19 cellular contexts compared by ENCODE assay signal in genomic region chr15:62828364-62828763, GRCh38.
DNase-seq lines count a peak whose midpoint lies in the region; ATAC-seq and TF ChIP-seq lines count a peak whose summit lies in the region.
"Had no signal": no experiment of that assay in that cellular context is flagged by ENCODE, and none has a peak within 500 bp of the region (broad histone marks: within the 10 kb centered on the region; RNA-seq: fewer than 3 reads in every experiment).

No MANE protein-coding gene starts in this region.

- H3K36me3 Mint-ChIP-seq in CD8-positive, alpha-beta memory T cell = no peaks in the 10 kb centered on the region
- no peaks in the 10 kb centered on the region for H3K36me3 Mint-ChIP-seq in activated CD8-positive, alpha-beta memory T cell treated with anti-CD3 and anti-CD28 coated beads, Interleukin-2, amount 10 ng/mL, durations not matched to agents 7 days and 5 days

- H3K27ac ChIP-seq in CD8-positive, alpha-beta memory T cell (ENCODE audit: low read depth, low read length) = no peak overlapping the region
- H3K27ac ChIP-seq: adrenal gland, skin epidermis had no signal

- DNase-seq in AG09319 (ENCODE audit: extremely low read depth, low read depth) = peak; percentile 34
- DNase-seq in H4 (ENCODE audit: low spot score) = peak; percentile 25
- DNase-seq in astrocyte of the cerebellum (ENCODE audit: low read depth) = no peak
- peak; percentile 51 for DNase-seq in left kidney (ENCODE audit: low read depth, low spot score)
- DNase-seq in CD8-positive, alpha-beta memory T cell = no peak
- no peak for DNase-seq in HCEC 1CT
- no peak for DNase-seq in activated CD8-positive, alpha-beta memory T cell treated with anti-CD3 and anti-CD28 coated beads, Interleukin-2, amount 10 ng/mL, durations not matched to agents 7 days and 5 days
- DNase-seq in NCI-H2196 (lab: John Stamatoyannopoulos, UW; ENCODE audit: unreplicated experiment) = no peak
- DNase-seq: activated B cell treated with CpG ODN at 0.5 μM for 24 hours; adrenal gland; central memory CD4-positive, alpha-beta T cell; MV-4-11; stimulated activated CD4-positive, alpha-beta T cell treated with anti-CD3 and anti-CD28 coated beads, Interleukin-4, amount 100 ng/mL, for 4 hours; stimulated activated CD8-positive, alpha-beta memory T cell treated with anti-CD3 and anti-CD28 coated beads, Interleukin-4, amount 100 ng/mL, for 48 hours; T-helper 17 cell had no signal

- H3K9me3 Mint-ChIP-seq in CD8-positive, alpha-beta memory T cell = no peaks in the 10 kb centered on the region
- H3K9me3 Mint-ChIP-seq in activated CD8-positive, alpha-beta memory T cell treated with anti-CD3 and anti-CD28 coated beads, Interleukin-2, amount 10 ng/mL, durations not matched to agents 7 days and 5 days (ENCODE audit: low read depth) = no peaks in the 10 kb centered on the region
- H3K9me3 Mint-ChIP-seq: activated T-helper 17 cell treated with anti-CD3 and anti-CD28 coated beads, Interleukin-2, amount 50 U/mL, for 72 hours had no signal

- CTCF ChIA-PET in CD8-positive, alpha-beta memory T cell (lab: Charles Lee) = no interaction called here
- CTCF ChIA-PET in activated CD8-positive, alpha-beta memory T cell treated with anti-CD3 and anti-CD28 coated beads, Interleukin-2, amount 10 ng/mL, durations not matched to agents 7 days and 5 days (lab: Charles Lee) = no interaction called here

- H3K27me3 Mint-ChIP-seq in CD8-positive, alpha-beta memory T cell = peaks cover 2 to 12% of the 10 kb centered on the region in 2 donors
- no peaks in the 10 kb centered on the region for H3K27me3 Mint-ChIP-seq in activated CD8-positive, alpha-beta memory T cell treated with anti-CD3 and anti-CD28 coated beads, Interleukin-2, amount 10 ng/mL, durations not matched to agents 7 days and 5 days

- ATAC-seq in activated CD8-positive, alpha-beta memory T cell treated with anti-CD3 and anti-CD28 coated beads, Interleukin-2, amount 10 ng/mL, durations not matched to agents 7 days and 5 days = no peak
- ATAC-seq: activated T-helper 17 cell treated with anti-CD3 and anti-CD28 coated beads, Interleukin-2, amount 50 U/mL, for 72 hours; K562; Right ventricle myocardium inferior; T-helper 17 cell had no signal

- no peaks in the 10 kb centered on the region for H3K36me3 ChIP-seq in CD8-positive, alpha-beta memory T cell (ENCODE audit: insufficient read depth, low read length)
- H3K36me3 ChIP-seq: adrenal gland had no signal

- H3K9me3 ChIP-seq in CD8-positive, alpha-beta memory T cell (ENCODE audit: low read length) = no peaks in the 10 kb centered on the region
- H3K9me3 ChIP-seq: adrenal gland had no signal

- in situ Hi-C loops in astrocyte of the cerebellum (cut with HindIII; ENCODE audit: low sequenced_read_pairs) = no loop called here

- POLR2A ChIA-PET in CD8-positive, alpha-beta memory T cell (lab: Charles Lee) = no interaction called here

- H3K27ac Mint-ChIP-seq in CD8-positive, alpha-beta memory T cell = no peak overlapping the region
- H3K27ac Mint-ChIP-seq in activated CD8-positive, alpha-beta memory T cell treated with anti-CD3 and anti-CD28 coated beads, Interleukin-2, amount 10 ng/mL, durations not matched to agents 7 days and 5 days = no peak overlapping the region
- H3K27ac Mint-ChIP-seq: activated B cell treated with CpG ODN at 0.5 μM for 24 hours; activated T-helper 17 cell treated with anti-CD3 and anti-CD28 coated beads, Interleukin-2, amount 50 U/mL, for 72 hours; T-helper 17 cell had no signal

- no peak overlapping the region for H3K4me3 ChIP-seq in astrocyte of the cerebellum (ENCODE audit: low read depth, low read length)
- H3K4me3 ChIP-seq in CD8-positive, alpha-beta memory T cell (ENCODE audit: low read length) = no peak overlapping the region
- H3K4me3 ChIP-seq: adrenal gland, K562, skin epidermis had no signal

- no peaks in the 10 kb centered on the region for H3K27me3 ChIP-seq in CD8-positive, alpha-beta memory T cell (ENCODE audit: insufficient read depth, low read length, poor library complexity, severe bottlenecking)
- H3K27me3 ChIP-seq: adrenal gland had no signal

- TF ChIP-seq CTCF in AG09319 (IDR thresholded peaks at IDR 0.05; ENCODE audit: low read depth, low read length) (peak; percentile 30), astrocyte of the cerebellum (IDR thresholded peaks at IDR 0.05; ENCODE audit: low read depth, low read length, missing control alignments) (peak; percentile 21)

- H3K4me3 Mint-ChIP-seq in CD8-positive, alpha-beta memory T cell = no peak overlapping the region
- no peak overlapping the region for H3K4me3 Mint-ChIP-seq in activated CD8-positive, alpha-beta memory T cell treated with anti-CD3 and anti-CD28 coated beads, Interleukin-2, amount 10 ng/mL, durations not matched to agents 7 days and 5 days
- H3K4me3 Mint-ChIP-seq: activated B cell treated with CpG ODN at 0.5 μM for 24 hours; activated T-helper 17 cell treated with anti-CD3 and anti-CD28 coated beads, Interleukin-2, amount 50 U/mL, for 72 hours; T-helper 17 cell had no signal

- H3K4me1 Mint-ChIP-seq in CD8-positive, alpha-beta memory T cell = no peaks in the 10 kb centered on the region
- H3K4me1 Mint-ChIP-seq in activated CD8-positive, alpha-beta memory T cell treated with anti-CD3 and anti-CD28 coated beads, Interleukin-2, amount 10 ng/mL, durations not matched to agents 7 days and 5 days = no peaks in the 10 kb centered on the region
- H3K4me1 Mint-ChIP-seq: activated B cell treated with CpG ODN at 0.5 μM for 24 hours; activated T-helper 17 cell treated with anti-CD3 and anti-CD28 coated beads, Interleukin-2, amount 50 U/mL, for 72 hours; T-helper 17 cell had no signal

- H3K4me1 ChIP-seq in CD8-positive, alpha-beta memory T cell (ENCODE audit: insufficient read depth, low read length) = no peaks in the 10 kb centered on the region
- H3K4me1 ChIP-seq: adrenal gland had no signal

Comparison
In these comparisons a context has a peak if more than half of its experiments do, and no peak if none do; other contexts are left out.
1. DNase-seq: peak in AG09319 (single experiment), H4 (single experiment) and left kidney (single experiment); none in astrocyte of the cerebellum (single experiment), CD8-positive, alpha-beta memory T cell (0 of 5), HCEC 1CT (single experiment), activated CD8-positive, alpha-beta memory T cell treated with anti-CD3 and anti-CD28 coated beads, Interleukin-2, amount 10 ng/mL, durations not matched to agents 7 days and 5 days (single experiment) and NCI-H2196 (single experiment).